ENCODE assay signal across 1 cellular context in the genomic region with DNA sequence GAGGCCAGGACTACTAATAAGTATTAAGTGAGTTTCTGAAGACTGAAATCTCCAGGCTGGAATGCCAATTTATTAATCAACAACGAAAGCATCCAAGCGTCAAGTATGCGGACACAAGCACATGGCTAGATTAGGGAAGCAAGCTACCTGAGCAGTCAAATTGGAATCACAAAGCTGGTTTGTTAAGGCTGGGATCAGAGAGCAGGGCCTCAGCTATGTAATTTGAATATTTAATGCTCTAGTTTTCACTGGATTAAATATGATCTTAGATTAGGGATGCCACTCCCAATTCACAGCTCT.
TF ChIP-seq lines count a peak whose summit lies in the region.

No MANE protein-coding gene starts in this region.

TF ChIP-seq in GM23338, 12 proteins besides CTCF, POLR2A, EP300 and RAD21:
- TF ChIP-seq POLR2AphosphoS5 (IDR thresholded peaks at IDR 0.05; ENCODE audit: low read depth) (no peak), EZH2phosphoT487 (IDR thresholded peaks at IDR 0.05; ENCODE audit: unreplicated experiment) (no peak), CREB1 (CRISPR knock-in tag; IDR thresholded peaks at IDR 0.05; ENCODE audit: low read depth) (no peak), NANOG (IDR thresholded peaks at IDR 0.05; ENCODE audit: borderline replicate concordance) (no peak), STAT1 (IDR thresholded peaks at IDR 0.05; ENCODE audit: unreplicated experiment) (no peak), JUNB (IDR thresholded peaks at IDR 0.05; ENCODE audit: unreplicated experiment) (no peak), ZNF331 (CRISPR knock-in tag; IDR thresholded peaks at IDR 0.05; ENCODE audit: low read depth) (no peak), EZH2 (IDR thresholded peaks at IDR 0.05; ENCODE audit: low read depth, unreplicated experiment) (no peak)
- TF ChIP-seq, protein P1, sequence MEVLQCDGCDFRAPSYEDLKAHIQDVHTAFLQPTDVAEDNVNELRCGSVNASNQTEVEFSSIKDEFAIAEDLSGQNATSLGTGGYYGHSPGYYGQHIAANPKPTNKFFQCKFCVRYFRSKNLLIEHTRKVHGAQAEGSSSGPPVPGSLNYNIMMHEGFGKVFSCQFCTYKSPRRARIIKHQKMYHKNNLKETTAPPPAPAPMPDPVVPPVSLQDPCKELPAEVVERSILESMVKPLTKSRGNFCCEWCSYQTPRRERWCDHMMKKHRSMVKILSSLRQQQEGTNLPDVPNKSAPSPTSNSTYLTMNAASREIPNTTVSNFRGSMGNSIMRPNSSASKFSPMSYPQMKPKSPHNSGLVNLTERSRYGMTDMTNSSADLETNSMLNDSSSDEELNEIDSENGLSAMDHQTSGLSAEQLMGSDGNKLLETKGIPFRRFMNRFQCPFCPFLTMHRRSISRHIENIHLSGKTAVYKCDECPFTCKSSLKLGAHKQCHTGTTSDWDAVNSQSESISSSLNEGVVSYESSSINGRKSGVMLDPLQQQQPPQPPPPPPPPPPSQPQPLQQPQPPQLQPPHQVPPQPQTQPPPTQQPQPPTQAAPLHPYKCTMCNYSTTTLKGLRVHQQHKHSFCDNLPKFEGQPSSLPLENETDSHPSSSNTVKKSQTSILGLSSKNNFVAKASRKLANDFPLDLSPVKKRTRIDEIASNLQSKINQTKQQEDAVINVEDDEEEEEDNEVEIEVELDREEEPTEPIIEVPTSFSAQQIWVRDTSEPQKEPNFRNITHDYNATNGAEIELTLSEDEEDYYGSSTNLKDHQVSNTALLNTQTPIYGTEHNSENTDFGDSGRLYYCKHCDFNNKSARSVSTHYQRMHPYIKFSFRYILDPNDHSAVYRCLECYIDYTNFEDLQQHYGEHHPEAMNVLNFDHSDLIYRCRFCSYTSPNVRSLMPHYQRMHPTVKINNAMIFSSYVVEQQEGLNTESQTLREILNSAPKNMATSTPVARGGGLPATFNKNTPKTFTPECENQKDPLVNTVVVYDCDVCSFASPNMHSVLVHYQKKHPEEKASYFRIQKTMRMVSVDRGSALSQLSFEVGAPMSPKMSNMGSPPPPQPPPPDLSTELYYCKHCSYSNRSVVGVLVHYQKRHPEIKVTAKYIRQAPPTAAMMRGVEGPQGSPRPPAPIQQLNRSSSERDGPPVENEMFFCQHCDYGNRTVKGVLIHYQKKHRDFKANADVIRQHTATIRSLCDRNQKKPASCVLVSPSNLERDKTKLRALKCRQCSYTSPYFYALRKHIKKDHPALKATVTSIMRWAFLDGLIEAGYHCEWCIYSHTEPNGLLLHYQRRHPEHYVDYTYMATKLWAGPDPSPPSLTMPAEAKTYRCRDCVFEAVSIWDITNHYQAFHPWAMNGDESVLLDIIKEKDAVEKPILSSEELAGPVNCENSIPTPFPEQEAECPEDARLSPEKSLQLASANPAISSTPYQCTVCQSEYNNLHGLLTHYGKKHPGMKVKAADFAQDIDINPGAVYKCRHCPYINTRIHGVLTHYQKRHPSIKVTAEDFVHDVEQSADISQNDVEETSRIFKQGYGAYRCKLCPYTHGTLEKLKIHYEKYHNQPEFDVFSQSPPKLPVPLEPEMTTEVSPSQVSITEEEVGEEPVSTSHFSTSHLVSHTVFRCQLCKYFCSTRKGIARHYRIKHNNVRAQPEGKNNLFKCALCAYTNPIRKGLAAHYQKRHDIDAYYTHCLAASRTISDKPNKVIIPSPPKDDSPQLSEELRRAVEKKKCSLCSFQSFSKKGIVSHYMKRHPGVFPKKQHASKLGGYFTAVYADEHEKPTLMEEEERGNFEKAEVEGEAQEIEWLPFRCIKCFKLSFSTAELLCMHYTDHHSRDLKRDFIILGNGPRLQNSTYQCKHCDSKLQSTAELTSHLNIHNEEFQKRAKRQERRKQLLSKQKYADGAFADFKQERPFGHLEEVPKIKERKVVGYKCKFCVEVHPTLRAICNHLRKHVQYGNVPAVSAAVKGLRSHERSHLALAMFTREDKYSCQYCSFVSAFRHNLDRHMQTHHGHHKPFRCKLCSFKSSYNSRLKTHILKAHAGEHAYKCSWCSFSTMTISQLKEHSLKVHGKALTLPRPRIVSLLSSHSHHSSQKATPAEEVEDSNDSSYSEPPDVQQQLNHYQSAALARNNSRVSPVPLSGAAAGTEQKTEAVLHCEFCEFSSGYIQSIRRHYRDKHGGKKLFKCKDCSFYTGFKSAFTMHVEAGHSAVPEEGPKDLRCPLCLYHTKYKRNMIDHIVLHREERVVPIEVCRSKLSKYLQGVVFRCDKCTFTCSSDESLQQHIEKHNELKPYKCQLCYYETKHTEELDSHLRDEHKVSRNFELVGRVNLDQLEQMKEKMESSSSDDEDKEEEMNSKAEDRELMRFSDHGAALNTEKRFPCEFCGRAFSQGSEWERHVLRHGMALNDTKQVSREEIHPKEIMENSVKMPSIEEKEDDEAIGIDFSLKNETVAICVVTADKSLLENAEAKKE (CRISPR knock-in tag; IDR thresholded peaks at IDR 0.05), result no peak
- TF ChIP-seq, protein P2, sequence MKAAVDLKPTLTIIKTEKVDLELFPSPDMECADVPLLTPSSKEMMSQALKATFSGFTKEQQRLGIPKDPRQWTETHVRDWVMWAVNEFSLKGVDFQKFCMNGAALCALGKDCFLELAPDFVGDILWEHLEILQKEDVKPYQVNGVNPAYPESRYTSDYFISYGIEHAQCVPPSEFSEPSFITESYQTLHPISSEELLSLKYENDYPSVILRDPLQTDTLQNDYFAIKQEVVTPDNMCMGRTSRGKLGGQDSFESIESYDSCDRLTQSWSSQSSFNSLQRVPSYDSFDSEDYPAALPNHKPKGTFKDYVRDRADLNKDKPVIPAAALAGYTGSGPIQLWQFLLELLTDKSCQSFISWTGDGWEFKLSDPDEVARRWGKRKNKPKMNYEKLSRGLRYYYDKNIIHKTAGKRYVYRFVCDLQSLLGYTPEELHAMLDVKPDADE (IDR thresholded peaks at IDR 0.05), result no peak
- TF ChIP-seq, protein P3, sequence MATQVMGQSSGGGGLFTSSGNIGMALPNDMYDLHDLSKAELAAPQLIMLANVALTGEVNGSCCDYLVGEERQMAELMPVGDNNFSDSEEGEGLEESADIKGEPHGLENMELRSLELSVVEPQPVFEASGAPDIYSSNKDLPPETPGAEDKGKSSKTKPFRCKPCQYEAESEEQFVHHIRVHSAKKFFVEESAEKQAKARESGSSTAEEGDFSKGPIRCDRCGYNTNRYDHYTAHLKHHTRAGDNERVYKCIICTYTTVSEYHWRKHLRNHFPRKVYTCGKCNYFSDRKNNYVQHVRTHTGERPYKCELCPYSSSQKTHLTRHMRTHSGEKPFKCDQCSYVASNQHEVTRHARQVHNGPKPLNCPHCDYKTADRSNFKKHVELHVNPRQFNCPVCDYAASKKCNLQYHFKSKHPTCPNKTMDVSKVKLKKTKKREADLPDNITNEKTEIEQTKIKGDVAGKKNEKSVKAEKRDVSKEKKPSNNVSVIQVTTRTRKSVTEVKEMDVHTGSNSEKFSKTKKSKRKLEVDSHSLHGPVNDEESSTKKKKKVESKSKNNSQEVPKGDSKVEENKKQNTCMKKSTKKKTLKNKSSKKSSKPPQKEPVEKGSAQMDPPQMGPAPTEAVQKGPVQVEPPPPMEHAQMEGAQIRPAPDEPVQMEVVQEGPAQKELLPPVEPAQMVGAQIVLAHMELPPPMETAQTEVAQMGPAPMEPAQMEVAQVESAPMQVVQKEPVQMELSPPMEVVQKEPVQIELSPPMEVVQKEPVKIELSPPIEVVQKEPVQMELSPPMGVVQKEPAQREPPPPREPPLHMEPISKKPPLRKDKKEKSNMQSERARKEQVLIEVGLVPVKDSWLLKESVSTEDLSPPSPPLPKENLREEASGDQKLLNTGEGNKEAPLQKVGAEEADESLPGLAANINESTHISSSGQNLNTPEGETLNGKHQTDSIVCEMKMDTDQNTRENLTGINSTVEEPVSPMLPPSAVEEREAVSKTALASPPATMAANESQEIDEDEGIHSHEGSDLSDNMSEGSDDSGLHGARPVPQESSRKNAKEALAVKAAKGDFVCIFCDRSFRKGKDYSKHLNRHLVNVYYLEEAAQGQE (IDR thresholded peaks at IDR 0.05; ENCODE audit: unreplicated experiment), result no peak
